ENCODE assay signal across 2 cellular contexts in genomic region chr12:117051380-117051779, GRCh38.
TF ChIP-seq lines count a peak whose summit lies in the region.

No MANE protein-coding gene starts in this region.

TF ChIP-seq in HEK293, 187 proteins besides CTCF, POLR2A, EP300 and RAD21:
- TF ChIP-seq EGR2 (tag by site-specific recombination; IDR thresholded peaks at IDR 0.05; ENCODE audit: low read depth) (0 out of 2 replicates have a peak, but pooled peaks have one; percentile 6), ZNF670 (tag by site-specific recombination; IDR thresholded peaks at IDR 0.05; ENCODE audit: low read depth) (no peak), ZNF426 (tag by site-specific recombination; IDR thresholded peaks at IDR 0.05) (no peak)
- TF ChIP-seq, protein P1, sequence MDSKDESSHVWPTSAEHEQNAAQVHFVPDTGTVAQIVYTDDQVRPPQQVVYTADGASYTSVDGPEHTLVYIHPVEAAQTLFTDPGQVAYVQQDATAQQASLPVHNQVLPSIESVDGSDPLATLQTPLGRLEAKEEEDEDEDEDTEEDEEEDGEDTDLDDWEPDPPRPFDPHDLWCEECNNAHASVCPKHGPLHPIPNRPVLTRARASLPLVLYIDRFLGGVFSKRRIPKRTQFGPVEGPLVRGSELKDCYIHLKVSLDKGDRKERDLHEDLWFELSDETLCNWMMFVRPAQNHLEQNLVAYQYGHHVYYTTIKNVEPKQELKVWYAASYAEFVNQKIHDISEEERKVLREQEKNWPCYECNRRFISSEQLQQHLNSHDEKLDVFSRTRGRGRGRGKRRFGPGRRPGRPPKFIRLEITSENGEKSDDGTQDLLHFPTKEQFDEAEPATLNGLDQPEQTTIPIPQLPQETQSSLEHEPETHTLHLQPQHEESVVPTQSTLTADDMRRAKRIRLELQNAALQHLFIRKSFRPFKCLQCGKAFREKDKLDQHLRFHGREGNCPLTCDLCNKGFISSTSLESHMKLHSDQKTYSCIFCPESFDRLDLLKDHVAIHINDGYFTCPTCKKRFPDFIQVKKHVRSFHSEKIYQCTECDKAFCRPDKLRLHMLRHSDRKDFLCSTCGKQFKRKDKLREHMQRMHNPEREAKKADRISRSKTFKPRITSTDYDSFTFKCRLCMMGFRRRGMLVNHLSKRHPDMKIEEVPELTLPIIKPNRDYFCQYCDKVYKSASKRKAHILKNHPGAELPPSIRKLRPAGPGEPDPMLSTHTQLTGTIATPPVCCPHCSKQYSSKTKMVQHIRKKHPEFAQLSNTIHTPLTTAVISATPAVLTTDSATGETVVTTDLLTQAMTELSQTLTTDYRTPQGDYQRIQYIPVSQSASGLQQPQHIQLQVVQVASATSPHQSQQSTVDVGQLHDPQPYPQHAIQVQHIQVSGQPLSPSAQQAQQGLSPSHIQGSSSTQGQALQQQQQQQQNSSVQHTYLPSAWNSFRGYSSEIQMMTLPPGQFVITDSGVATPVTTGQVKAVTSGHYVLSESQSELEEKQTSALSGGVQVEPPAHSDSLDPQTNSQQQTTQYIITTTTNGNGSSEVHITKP (tag by site-specific recombination; IDR thresholded peaks at IDR 0.05): no peak

TF ChIP-seq in GM12878, 131 proteins besides CTCF, POLR2A, EP300 and RAD21:
- TF ChIP-seq STAT3 (IDR thresholded peaks at IDR 0.05; ENCODE audit: low read depth, low read length): no peak
- peak; percentile 42 for TF ChIP-seq MEF2B (IDR thresholded peaks at IDR 0.05; ENCODE audit: partially characterized antibody, poor library complexity, severe bottlenecking)
